ENCODE assay signal across 1 cellular context in the genomic region with DNA sequence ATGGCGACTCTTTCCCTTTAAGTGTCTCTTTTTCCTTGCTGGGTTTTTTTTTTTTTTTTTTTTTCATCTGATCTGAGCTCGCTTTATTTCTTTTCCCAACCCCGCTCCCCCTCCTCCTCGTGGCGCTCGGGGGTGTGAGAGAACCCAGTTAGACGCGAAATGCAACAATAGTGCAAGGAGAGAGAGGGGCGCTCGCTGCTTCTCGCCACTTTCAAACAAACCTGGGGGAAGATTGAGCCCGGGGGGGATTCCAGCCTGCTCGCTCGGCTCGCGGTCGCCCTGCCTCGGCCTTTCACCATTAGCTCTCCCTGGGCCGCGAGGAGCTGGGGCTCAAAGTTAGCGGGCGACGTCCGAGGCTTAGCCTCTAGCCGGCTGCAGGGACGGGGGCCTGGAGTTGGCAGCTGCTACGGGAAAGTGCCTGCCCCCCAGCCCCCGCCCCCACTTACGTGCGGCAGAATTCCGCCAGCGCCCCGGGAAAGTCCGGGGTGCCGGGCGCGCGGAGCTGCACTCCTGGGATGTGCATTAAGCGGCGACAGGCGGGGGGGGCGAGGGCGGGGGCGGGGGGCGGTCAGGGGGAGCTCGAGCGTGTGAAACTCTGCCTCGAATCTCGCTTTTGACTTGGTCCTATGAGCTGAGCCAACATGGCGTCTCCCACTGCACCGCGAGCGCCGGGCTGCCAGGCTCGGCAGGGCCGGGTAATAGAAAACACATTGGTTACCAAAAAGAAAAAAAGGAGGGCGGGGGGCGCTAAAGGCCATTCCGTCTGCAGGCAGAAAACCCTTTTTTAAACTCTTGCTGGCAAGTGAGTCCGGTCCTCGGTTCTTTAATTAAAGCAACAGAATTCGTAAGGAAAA.
TF ChIP-seq lines count a peak whose summit lies in the region.

No MANE protein-coding gene starts in this region.

TF ChIP-seq in GM23338, 12 proteins besides CTCF, POLR2A, EP300 and RAD21 (continued from another document):
- TF ChIP-seq NANOG (IDR thresholded peaks at IDR 0.05; ENCODE audit: borderline replicate concordance): no peak
- TF ChIP-seq, protein P1, sequence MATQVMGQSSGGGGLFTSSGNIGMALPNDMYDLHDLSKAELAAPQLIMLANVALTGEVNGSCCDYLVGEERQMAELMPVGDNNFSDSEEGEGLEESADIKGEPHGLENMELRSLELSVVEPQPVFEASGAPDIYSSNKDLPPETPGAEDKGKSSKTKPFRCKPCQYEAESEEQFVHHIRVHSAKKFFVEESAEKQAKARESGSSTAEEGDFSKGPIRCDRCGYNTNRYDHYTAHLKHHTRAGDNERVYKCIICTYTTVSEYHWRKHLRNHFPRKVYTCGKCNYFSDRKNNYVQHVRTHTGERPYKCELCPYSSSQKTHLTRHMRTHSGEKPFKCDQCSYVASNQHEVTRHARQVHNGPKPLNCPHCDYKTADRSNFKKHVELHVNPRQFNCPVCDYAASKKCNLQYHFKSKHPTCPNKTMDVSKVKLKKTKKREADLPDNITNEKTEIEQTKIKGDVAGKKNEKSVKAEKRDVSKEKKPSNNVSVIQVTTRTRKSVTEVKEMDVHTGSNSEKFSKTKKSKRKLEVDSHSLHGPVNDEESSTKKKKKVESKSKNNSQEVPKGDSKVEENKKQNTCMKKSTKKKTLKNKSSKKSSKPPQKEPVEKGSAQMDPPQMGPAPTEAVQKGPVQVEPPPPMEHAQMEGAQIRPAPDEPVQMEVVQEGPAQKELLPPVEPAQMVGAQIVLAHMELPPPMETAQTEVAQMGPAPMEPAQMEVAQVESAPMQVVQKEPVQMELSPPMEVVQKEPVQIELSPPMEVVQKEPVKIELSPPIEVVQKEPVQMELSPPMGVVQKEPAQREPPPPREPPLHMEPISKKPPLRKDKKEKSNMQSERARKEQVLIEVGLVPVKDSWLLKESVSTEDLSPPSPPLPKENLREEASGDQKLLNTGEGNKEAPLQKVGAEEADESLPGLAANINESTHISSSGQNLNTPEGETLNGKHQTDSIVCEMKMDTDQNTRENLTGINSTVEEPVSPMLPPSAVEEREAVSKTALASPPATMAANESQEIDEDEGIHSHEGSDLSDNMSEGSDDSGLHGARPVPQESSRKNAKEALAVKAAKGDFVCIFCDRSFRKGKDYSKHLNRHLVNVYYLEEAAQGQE (IDR thresholded peaks at IDR 0.05; ENCODE audit: unreplicated experiment): no peak
- TF ChIP-seq, protein P2, sequence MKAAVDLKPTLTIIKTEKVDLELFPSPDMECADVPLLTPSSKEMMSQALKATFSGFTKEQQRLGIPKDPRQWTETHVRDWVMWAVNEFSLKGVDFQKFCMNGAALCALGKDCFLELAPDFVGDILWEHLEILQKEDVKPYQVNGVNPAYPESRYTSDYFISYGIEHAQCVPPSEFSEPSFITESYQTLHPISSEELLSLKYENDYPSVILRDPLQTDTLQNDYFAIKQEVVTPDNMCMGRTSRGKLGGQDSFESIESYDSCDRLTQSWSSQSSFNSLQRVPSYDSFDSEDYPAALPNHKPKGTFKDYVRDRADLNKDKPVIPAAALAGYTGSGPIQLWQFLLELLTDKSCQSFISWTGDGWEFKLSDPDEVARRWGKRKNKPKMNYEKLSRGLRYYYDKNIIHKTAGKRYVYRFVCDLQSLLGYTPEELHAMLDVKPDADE (IDR thresholded peaks at IDR 0.05): no peak
- TF ChIP-seq JUNB (IDR thresholded peaks at IDR 0.05; ENCODE audit: unreplicated experiment): no peak
- no peak for TF ChIP-seq CREB1 (CRISPR knock-in tag; IDR thresholded peaks at IDR 0.05; ENCODE audit: low read depth)
- no peak for TF ChIP-seq STAT1 (IDR thresholded peaks at IDR 0.05; ENCODE audit: unreplicated experiment)
